1 cellular context compared by ENCODE assay signal in genomic region chr11:117876341-117877119, GRCh38.
TF ChIP-seq lines count a peak whose summit lies in the region.

FXYD6 (minus strand) TSS chr11:117876658; CDS start chr11:117842776, 33,882 bp downstream.

TF ChIP-seq in H1, 55 proteins besides CTCF, POLR2A, EP300 and RAD21 (continued from another document):
- 0 out of 2 replicates have a peak, but pooled peaks have one; percentile 39 for TF ChIP-seq RBBP5 (IDR thresholded peaks at IDR 0.05; ENCODE audit: borderline replicate concordance, low read depth, low read length)
- TF ChIP-seq, protein P1, sequence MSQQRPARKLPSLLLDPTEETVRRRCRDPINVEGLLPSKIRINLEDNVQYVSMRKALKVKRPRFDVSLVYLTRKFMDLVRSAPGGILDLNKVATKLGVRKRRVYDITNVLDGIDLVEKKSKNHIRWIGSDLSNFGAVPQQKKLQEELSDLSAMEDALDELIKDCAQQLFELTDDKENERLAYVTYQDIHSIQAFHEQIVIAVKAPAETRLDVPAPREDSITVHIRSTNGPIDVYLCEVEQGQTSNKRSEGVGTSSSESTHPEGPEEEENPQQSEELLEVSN (IDR thresholded peaks at IDR 0.05), result peak; percentile 7; the same call in 1 of the 2 replicates
- TF ChIP-seq, protein P2, sequence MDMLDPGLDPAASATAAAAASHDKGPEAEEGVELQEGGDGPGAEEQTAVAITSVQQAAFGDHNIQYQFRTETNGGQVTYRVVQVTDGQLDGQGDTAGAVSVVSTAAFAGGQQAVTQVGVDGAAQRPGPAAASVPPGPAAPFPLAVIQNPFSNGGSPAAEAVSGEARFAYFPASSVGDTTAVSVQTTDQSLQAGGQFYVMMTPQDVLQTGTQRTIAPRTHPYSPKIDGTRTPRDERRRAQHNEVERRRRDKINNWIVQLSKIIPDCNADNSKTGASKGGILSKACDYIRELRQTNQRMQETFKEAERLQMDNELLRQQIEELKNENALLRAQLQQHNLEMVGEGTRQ (IDR thresholded peaks at IDR 0.05; ENCODE audit: low read length), result no peak
- no peak for TF ChIP-seq CBX8 (IDR thresholded peaks at IDR 0.05; ENCODE audit: borderline replicate concordance, low read depth, low read length)
- no peak for TF ChIP-seq SUZ12 (IDR thresholded peaks at IDR 0.05; ENCODE audit: low read length)
- no peak for TF ChIP-seq CEBPB (IDR thresholded peaks at IDR 0.05; ENCODE audit: low read depth, low read length)
- TF ChIP-seq BACH1 (IDR thresholded peaks at IDR 0.05; ENCODE audit: low read length), result no peak
- TF ChIP-seq POU5F1 (IDR thresholded peaks at IDR 0.05; ENCODE audit: low read depth, low read length), result no peak
- TF ChIP-seq HDAC6 (IDR thresholded peaks at IDR 0.05; ENCODE audit: low read depth, low read length), result no peak
- TF ChIP-seq RFX5 (IDR thresholded peaks at IDR 0.05; ENCODE audit: borderline replicate concordance, low read depth, low read length), result no peak
- TF ChIP-seq ATF2 (IDR thresholded peaks at IDR 0.05; ENCODE audit: low read length), result no peak
- TF ChIP-seq CREB1 (IDR thresholded peaks at IDR 0.05), result no peak
- TF ChIP-seq KDM4A (IDR thresholded peaks at IDR 0.05; ENCODE audit: low read depth, low read length, severe bottlenecking), result no peak
- no peak for TF ChIP-seq FOSL1 (IDR thresholded peaks at IDR 0.05; ENCODE audit: insufficient read depth, low read depth, low read length)
- TF ChIP-seq KDM5A (IDR thresholded peaks at IDR 0.05; ENCODE audit: low read length), result no peak
- no peak for TF ChIP-seq CHD2 (IDR thresholded peaks at IDR 0.05; ENCODE audit: low read length)
- no peak for TF ChIP-seq SP1 (IDR thresholded peaks at IDR 0.05; ENCODE audit: low read depth, low read length)
- no peak for TF ChIP-seq ZNF274 (IDR thresholded peaks at IDR 0.05; ENCODE audit: borderline replicate concordance, extremely low read depth, low read length)
- peak; percentile 78 for TF ChIP-seq SAP30 (IDR thresholded peaks at IDR 0.05; ENCODE audit: insufficient read depth, insufficient replicate concordance, low read length)
- no peak for TF ChIP-seq RNF2 (IDR thresholded peaks at IDR 0.05; ENCODE audit: borderline replicate concordance, low read depth, low read length, missing control alignments, poor library complexity, severe bottlenecking)
- TF ChIP-seq SP2 (IDR thresholded peaks at IDR 0.05; ENCODE audit: low read length), result no peak
- TF ChIP-seq SIX5 (IDR thresholded peaks at IDR 0.05; ENCODE audit: low read depth, low read length), result no peak
- TF ChIP-seq KDM1A (IDR thresholded peaks at IDR 0.05; ENCODE audit: borderline replicate concordance, low read length), result no peak
- peak in 1 of 2 experiments; percentile 88; a peak in 3 of 4 replicates for TF ChIP-seq SIN3A (conservative IDR thresholded peaks at IDR 0.05 in 1 of 2, IDR thresholded peaks at IDR 0.05 in 1 of 2; ENCODE audit: low read depth in 1 of 2, low read length in 2 of 2)
- no peak for TF ChIP-seq CHD1 (IDR thresholded peaks at IDR 0.05; ENCODE audit: low read depth, low read length)
- no peak for TF ChIP-seq NANOG (IDR thresholded peaks at IDR 0.05; ENCODE audit: insufficient read depth, low read depth, low read length, poor library complexity, severe bottlenecking)
- TF ChIP-seq TBP (IDR thresholded peaks at IDR 0.05; ENCODE audit: low read depth, low read length), result no peak
- TF ChIP-seq CBX5 (IDR thresholded peaks at IDR 0.05; ENCODE audit: low read depth, low read length), result no peak
- no peak for TF ChIP-seq POLR2AphosphoS5 (IDR thresholded peaks at IDR 0.05; ENCODE audit: low read depth, low read length)
- no peak for TF ChIP-seq ATF3 (IDR thresholded peaks at IDR 0.05; ENCODE audit: insufficient read depth, low read depth, low read length)
- TF ChIP-seq EGR1 (IDR thresholded peaks at IDR 0.05; ENCODE audit: borderline replicate concordance, low read depth, low read length), result no peak
- TF ChIP-seq JUND (IDR thresholded peaks at IDR 0.05; ENCODE audit: low read length), result no peak
- TF ChIP-seq GABPA (IDR thresholded peaks at IDR 0.05; ENCODE audit: borderline replicate concordance, insufficient read depth, low read length), result no peak
- TF ChIP-seq MAFK (IDR thresholded peaks at IDR 0.05; ENCODE audit: low read depth, low read length), result no peak
- TF ChIP-seq TEAD4 (IDR thresholded peaks at IDR 0.05; ENCODE audit: low read depth, low read length), result no peak
- no peak for TF ChIP-seq EZH2 (IDR thresholded peaks at IDR 0.05; ENCODE audit: low read depth, low read length, severe bottlenecking)
- TF ChIP-seq HDAC2 (IDR thresholded peaks at IDR 0.05; ENCODE audit: borderline replicate concordance in 1 of 2, low read depth in 2 of 2, low read length in 2 of 2), result no peak
- no peak for TF ChIP-seq SIRT6 (IDR thresholded peaks at IDR 0.05; ENCODE audit: low read length)
- TF ChIP-seq RXRA (IDR thresholded peaks at IDR 0.05; ENCODE audit: insufficient read depth, low read depth, low read length), result no peak
